ENCODE assay signal across 7 cellular contexts in the genomic region with DNA sequence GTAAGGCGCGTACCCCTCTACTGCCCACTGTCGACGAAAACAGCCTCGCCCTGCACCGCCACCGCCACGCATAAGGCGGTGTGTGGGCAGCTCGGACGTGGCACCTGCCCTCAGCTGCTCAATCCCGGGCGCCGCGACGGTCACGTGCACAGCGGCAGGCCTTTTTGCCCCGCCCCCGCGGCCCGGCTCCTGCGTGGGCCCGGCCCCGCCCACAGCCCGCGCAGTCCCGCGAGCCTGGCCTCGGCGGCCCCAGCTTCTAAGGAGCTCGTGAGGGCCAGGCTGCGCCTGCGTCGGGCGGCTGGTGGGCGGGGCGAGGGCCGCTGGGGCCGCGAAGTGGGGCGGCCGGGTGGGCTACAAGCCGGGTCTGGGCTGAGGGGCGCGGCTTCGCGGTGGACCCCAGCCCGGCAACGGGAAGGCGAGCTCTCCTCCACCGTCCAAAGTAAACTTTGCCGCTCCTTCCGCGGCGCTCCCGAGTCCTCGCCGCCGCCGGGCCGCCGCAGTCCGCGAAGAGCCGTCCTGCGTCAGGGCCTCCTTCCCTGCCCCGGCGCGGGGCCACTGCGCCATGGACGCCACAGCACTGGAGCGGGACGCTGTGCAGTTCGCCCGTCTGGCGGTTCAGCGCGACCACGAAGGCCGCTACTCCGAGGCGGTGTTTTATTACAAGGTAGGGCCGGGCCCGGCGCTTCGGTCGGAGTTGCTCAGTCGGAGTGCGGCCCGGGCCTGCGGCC.
DNase-seq lines count a peak whose midpoint lies in the region; ATAC-seq lines count a peak whose summit lies in the region.

A gene (plus strand): TSS at position 313 of the 728 bp plus-strand sequence. CDS start 250 bp downstream, at position 563.

- peak; percentile 88 to 97 (median 94) for DNase-seq in T-helper 2 cell
- DNase-seq in caudate nucleus (lab: John Stamatoyannopoulos, UW) = no peak
- peak; percentile 94 to 96 for DNase-seq in stimulated activated CD4-positive, alpha-beta T cell treated with anti-CD3 and anti-CD28 coated beads, Interleukin-2, amount 100 ng/mL, for 24 hours
- no peak for DNase-seq in NCI-H187 treated with DMSO at 0.1 percent for 48 hours (lab: John Stamatoyannopoulos, UW)

- no peaks in the 10 kb centered on the region for H3K27me3 ChIP-seq in layer of hippocampus (ENCODE audit: control insufficient read depth, insufficient read depth, low read length)

- peak within 1 kb of the TSS; percentile 84 for H3K27ac ChIP-seq in caudate nucleus (ENCODE audit: low read depth, low read length)
- H3K27ac ChIP-seq in layer of hippocampus (ENCODE audit: low read depth, low read length) = peak within 1 kb of the TSS; percentile 87

- ATAC-seq in GM18873 (IDR thresholded peaks at IDR 0.05; ENCODE audit: low FRiP score, unreplicated experiment) (peak; percentile 79), HG03108 (IDR thresholded peaks at IDR 0.05; ENCODE audit: unreplicated experiment) (peak; percentile 85)

Comparison
In these comparisons a context has a peak if more than half of its experiments do, and no peak if none do; other contexts are left out.
1. DNase-seq: peak in T-helper 2 cell (5 of 5) and stimulated activated CD4-positive, alpha-beta T cell treated with anti-CD3 and anti-CD28 coated beads, Interleukin-2, amount 100 ng/mL, for 24 hours (2 of 2); none in caudate nucleus (0 of 61) and NCI-H187 treated with DMSO at 0.1 percent for 48 hours (single experiment).